Comparison of ENCODE assay signal across 8 cellular contexts in the genomic region with DNA sequence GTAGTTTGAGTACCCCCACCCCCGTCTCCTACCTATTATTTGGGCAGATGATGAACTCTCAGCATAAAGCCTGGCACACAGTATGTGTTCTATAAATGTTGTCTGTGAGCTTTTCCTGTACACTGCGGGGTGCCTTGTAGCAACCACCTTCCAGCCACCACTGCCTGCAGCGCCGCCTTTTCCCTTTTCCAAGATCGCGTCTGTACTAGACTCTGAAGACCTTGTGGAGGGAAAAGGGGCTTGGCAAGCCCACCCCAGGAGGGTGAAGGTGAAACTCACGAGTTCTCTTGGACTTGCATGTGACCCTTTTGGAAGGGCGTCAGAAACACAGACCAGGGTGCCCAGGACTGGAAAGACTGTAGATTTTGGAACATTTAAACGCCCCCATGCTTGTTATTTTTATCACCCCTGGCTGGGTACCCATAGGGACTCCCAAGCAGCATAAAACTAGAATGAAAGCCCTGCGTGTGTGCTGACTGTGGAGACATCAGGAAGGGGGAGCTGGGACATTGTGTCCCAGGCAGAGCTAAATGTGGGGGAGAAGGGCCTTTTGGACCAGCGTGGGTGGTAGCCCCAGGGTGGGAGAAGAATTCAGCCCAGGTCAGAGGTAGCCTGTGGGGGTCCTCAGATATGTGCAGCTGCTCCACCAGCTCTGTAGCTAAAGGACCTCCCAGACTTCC. TPM values are rescaled to one million over a fixed set of nuclear protein-coding genes. Genes with fewer than 3 reads are reported as not detected.
DNase-seq lines count a peak whose midpoint lies in the region; ATAC-seq, FAIRE-seq and TF ChIP-seq lines count a peak whose summit lies in the region.

No MANE protein-coding gene starts in this region.

- H3K36me3 Mint-ChIP-seq in naive thymus-derived CD4-positive, alpha-beta T cell, result peaks cover 0 to 46% (median 4%) of the 10 kb centered on the region in 5 donors

- peak overlapping the region; percentile 99 to 100 (median 100) for H3K27ac Mint-ChIP-seq in naive thymus-derived CD4-positive, alpha-beta T cell

- DNase-seq in Ammon's horn (ENCODE audit: low spot score), result peak; percentile 39
- no peak for DNase-seq in LNCaP clone FGC (ENCODE audit: low read depth)
- no peak for DNase-seq in naive thymus-derived CD4-positive, alpha-beta T cell
- no peak for DNase-seq in GM20000 (ENCODE audit: low spot score)
- no peak for DNase-seq in retina
- no peak for DNase-seq in OCI-M1 (lab: John Stamatoyannopoulos, UW)
- no peak for DNase-seq in GM12891 (ENCODE audit: insufficient read length, low spot score)

- peaks cover 7% of the 10 kb centered on the region for H3K36me3 ChIP-seq in ectodermal cell (ENCODE audit: control insufficient read depth, insufficient read depth, low read length)
- H3K36me3 ChIP-seq in naive thymus-derived CD4-positive, alpha-beta T cell (ENCODE audit: control insufficient read depth in 2 of 3, insufficient read depth in 3 of 3, low read length in 3 of 3), result peaks cover 19 to 29% (median 23%) of the 10 kb centered on the region in 3 experiments

- FAIRE-seq in GM12891 (lab: Jason Lieb, UNC), result no peak

- H3K27me3 ChIP-seq in ectodermal cell (ENCODE audit: control insufficient read depth, insufficient read depth, low read length, poor library complexity, severe bottlenecking), result no peaks in the 10 kb centered on the region
- H3K27me3 ChIP-seq in naive thymus-derived CD4-positive, alpha-beta T cell (ENCODE audit: control insufficient read depth in 2 of 2, insufficient read depth in 2 of 2, low read length in 2 of 2), result no peaks in the 10 kb centered on the region

- intact Hi-C loops in naive thymus-derived CD4-positive, alpha-beta T cell (cut with micrococcal nuclease), result loop anchor here (1.0 to 5.0 kb wide), 19 partner anchors 9 to 1185 kb away; partner anchors contain the start of genes BAK1 (in 2 of the 2), CUTA (in 2 of the 2), ZBTB9 (in 2 of the 2) and B3GALT4 (in 1 of the 2)

- H3K4me1 Mint-ChIP-seq in naive thymus-derived CD4-positive, alpha-beta T cell, result peaks cover 11 to 58% (median 34%) of the 10 kb centered on the region in 7 donors

- H3K4me3 Mint-ChIP-seq in naive thymus-derived CD4-positive, alpha-beta T cell, result peak overlapping the region; percentile 80 to 99 (median 94)

- TF ChIP-seq CTCF in LNCaP clone FGC (IDR thresholded peaks at IDR 0.05; ENCODE audit: control insufficient read depth, extremely low read depth, insufficient read depth) (no peak), GM20000 (IDR thresholded peaks at IDR 0.05; ENCODE audit: extremely low read depth, missing control alignments) (no peak)

- ATAC-seq in naive thymus-derived CD4-positive, alpha-beta T cell, result no peak

- TF ChIP-seq POLR2A in GM12891 (IDR thresholded peaks at IDR 0.05; ENCODE audit: low read depth, low read length), result no peak

- H3K27ac ChIP-seq in ectodermal cell (ENCODE audit: insufficient read depth, low read depth, low read length, poor library complexity, severe bottlenecking), result no peak overlapping the region
- peak overlapping the region; percentile 98 for H3K27ac ChIP-seq in naive thymus-derived CD4-positive, alpha-beta T cell (ENCODE audit: low read depth, low read length)

- H3K27me3 Mint-ChIP-seq in naive thymus-derived CD4-positive, alpha-beta T cell, result peaks cover 0 to 3% (median 0%) of the 10 kb centered on the region in 5 donors

- CTCF ChIA-PET in naive thymus-derived CD4-positive, alpha-beta T cell (lab: Charles Lee), result interaction anchor here (1.3 kb wide), 1 partner anchor 13 kb away, joined by 3 read pairs; no protein-coding TSS in a partner anchor

- H3K9me3 ChIP-seq in ectodermal cell (ENCODE audit: control insufficient read depth, low read length), result no peaks in the 10 kb centered on the region
- no peaks in the 10 kb centered on the region for H3K9me3 ChIP-seq in naive thymus-derived CD4-positive, alpha-beta T cell (ENCODE audit: control insufficient read depth in 2 of 3, low read length in 3 of 3)

- no peaks in the 10 kb centered on the region for H3K4me1 ChIP-seq in ectodermal cell (ENCODE audit: control insufficient read depth, insufficient read depth, low read length)
- peaks cover 21 to 22% of the 10 kb centered on the region in 2 donors for H3K4me1 ChIP-seq in naive thymus-derived CD4-positive, alpha-beta T cell (ENCODE audit: control insufficient read depth in 2 of 2, insufficient read depth in 2 of 2, low read length in 2 of 2)

- POLR2A ChIA-PET in naive thymus-derived CD4-positive, alpha-beta T cell (lab: Charles Lee), result interaction anchor here (0.6 to 4.0 kb wide), 12 partner anchors 8 to 181 kb away, joined by 3 to 23 read pairs (median 8); partner anchors contain the start of genes BAK1, ITPR3, SYNGAP1 and ZBTB9

- WGBS in ectodermal cell, 2 experiments, result 81 to 84% methylated on average over 11 of the region's 11 CpGs

- H3K4me3 ChIP-seq in LNCaP clone FGC (ENCODE audit: low read depth, low read length) (peak overlapping the region; percentile 61), ectodermal cell (ENCODE audit: insufficient read depth, low read depth, low read length) (peak overlapping the region; percentile 66)
- H3K4me3 ChIP-seq in naive thymus-derived CD4-positive, alpha-beta T cell (ENCODE audit: low read length), result peak overlapping the region; percentile 85

- peaks cover 0 to 2% (median 0%) of the 10 kb centered on the region in 11 donors for H3K9me3 Mint-ChIP-seq in naive thymus-derived CD4-positive, alpha-beta T cell

TF ChIP-seq in GM12891, 5 proteins besides CTCF, POLR2A, EP300 and RAD21:
- TF ChIP-seq POU2F2 (IDR thresholded peaks at IDR 0.05; ENCODE audit: low read depth, low read length), result no peak
- no peak for TF ChIP-seq SPI1 (IDR thresholded peaks at IDR 0.05; ENCODE audit: low read depth, low read length)
- TF ChIP-seq POLR2AphosphoS5 (IDR thresholded peaks at IDR 0.05; ENCODE audit: low read depth, low read length), result no peak
- TF ChIP-seq TAF1 (IDR thresholded peaks at IDR 0.05; ENCODE audit: low read depth, low read length), result no peak
- TF ChIP-seq PAX5 (IDR thresholded peaks at IDR 0.05; ENCODE audit: insufficient read depth, low read length, severe bottlenecking), result no peak
TF ChIP-seq in GM12891: peak in this region for 0.

RNA-seq across cellular contexts. Expression of gene BAK1, which starts 8.3 kb away (rescaled TPM):
- polyA plus RNA-seq in ectodermal cell (2013, experiment 1 of 4), result 40.6 TPM
- 38.3 TPM for polyA plus RNA-seq in ectodermal cell (2013, experiment 2 of 4)
- polyA plus RNA-seq in ectodermal cell (2013, experiment 3 of 4), result 31.4 TPM
- polyA plus RNA-seq in ectodermal cell (2013, experiment 4 of 4), result 31.6 TPM
- total RNA-seq in naive thymus-derived CD4-positive, alpha-beta T cell, result 10 to 100 TPM; 16.9 to 78.8 (median 22.0) TPM
- 10 to 100 TPM in 1 of 2 donors, 1 to 10 TPM in 1; 9.6 to 21.7 TPM for polyA plus RNA-seq in naive thymus-derived CD4-positive, alpha-beta T cell
- polyA plus RNA-seq in GM12891 (2012; ENCODE audit: low read depth, missing spikeins), result 25.7 TPM

RNA-seq across cellular contexts. Expression of gene ITPR3, which starts 49.3 kb away (rescaled TPM):
- polyA plus RNA-seq in ectodermal cell (2013, experiment 1 of 4), result 1.8 TPM
- polyA plus RNA-seq in ectodermal cell (2013, experiment 2 of 4), result 2.5 TPM
- 2.0 TPM for polyA plus RNA-seq in ectodermal cell (2013, experiment 3 of 4)
- polyA plus RNA-seq in ectodermal cell (2013, experiment 4 of 4), result 2.3 TPM
- total RNA-seq in naive thymus-derived CD4-positive, alpha-beta T cell, result 10 to 100 TPM; 35.6 to 65.7 (median 47.7) TPM
- polyA plus RNA-seq in naive thymus-derived CD4-positive, alpha-beta T cell, result 1 to 10 TPM; 1.7 to 7.3 TPM
- polyA plus RNA-seq in GM12891 (2012; ENCODE audit: low read depth, missing spikeins), result 8.5 TPM
